15 cellular contexts compared by ENCODE assay signal in the genomic region with DNA sequence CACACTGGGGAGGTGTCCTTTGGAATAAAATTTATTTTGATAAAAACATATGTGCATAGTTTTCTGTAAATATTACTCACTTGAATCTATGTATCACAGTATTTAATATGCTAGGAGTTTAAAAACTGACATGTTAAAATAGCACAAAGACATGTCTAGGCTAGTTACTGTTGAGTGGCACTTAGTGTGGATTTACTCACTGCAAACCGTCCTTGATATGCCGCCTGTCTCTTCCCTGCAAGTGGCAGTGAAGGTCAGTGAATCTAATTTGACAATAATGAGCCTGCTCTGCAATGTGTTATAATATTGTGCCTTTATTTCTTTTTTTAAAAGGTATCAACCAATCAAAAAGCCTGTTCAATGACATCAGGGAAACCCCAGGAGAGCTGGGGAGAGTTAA.
DNase-seq lines count a peak whose midpoint lies in the region; ATAC-seq, FAIRE-seq and TF ChIP-seq lines count a peak whose summit lies in the region.
"Had no signal": no experiment of that assay in that cellular context is flagged by ENCODE, and none has a peak within 500 bp of the region (broad histone marks: within the 10 kb centered on the region; RNA-seq: fewer than 3 reads in every experiment).

No MANE protein-coding gene starts in this region.

- H3K79me2 ChIP-seq in keratinocyte (ENCODE audit: control insufficient read depth, insufficient read depth, low read length), result no peaks in the 10 kb centered on the region

- ATAC-seq in HG03196 (IDR thresholded peaks at IDR 0.05; ENCODE audit: unreplicated experiment), result no peak
- ATAC-seq: left lobe of liver; stimulated activated naive CD8-positive, alpha-beta T cell treated with anti-CD3 and anti-CD28 coated beads, Interleukin-15, amount 100 ng/mL, for 72 hours had no signal

- H3K4me3 ChIP-seq in keratinocyte (ENCODE audit: control insufficient read depth in 2 of 3, extremely low read depth in 1 of 3, insufficient read depth in 2 of 3, low read depth in 1 of 3, low read length in 3 of 3), result no peak overlapping the region
- H3K4me3 ChIP-seq: esophagus squamous epithelium, SJCRH30 had no signal

- DNase-seq in NCI-H146 (lab: John Stamatoyannopoulos, UW) (peak; percentile 53), NCI-H146 treated with DMSO at 0.1 percent for 48 hours (lab: John Stamatoyannopoulos, UW; ENCODE audit: unreplicated experiment) (no peak), NCI-H1436 treated with DMSO at 0.1 percent for 48 hours (lab: John Stamatoyannopoulos, UW) (peak; percentile 79), NCI-H774 (lab: John Stamatoyannopoulos, UW) (peak; percentile 10), keratinocyte (ENCODE audit: low read depth, low spot score) (peak; percentile 9), MV-4-11 (lab: John Stamatoyannopoulos, UW) (no peak), cerebellar cortex (ENCODE audit: low spot score) (no peak)
- DNase-seq: activated CD4-positive, alpha-beta T cell treated with anti-CD3 and anti-CD28 coated beads for 1 hour; esophagus squamous epithelium; SJCRH30; stimulated activated CD4-positive, alpha-beta T cell treated with anti-CD3 and anti-CD28 coated beads, Interleukin-1b, Interleukin-23, amount 100 ng/mL, for 48 hours; stimulated activated naive CD8-positive, alpha-beta T cell treated with anti-CD3 and anti-CD28 coated beads, Interleukin-15, amount 100 ng/mL, for 72 hours had no signal

- no peaks in the 10 kb centered on the region for H4K20me1 ChIP-seq in keratinocyte (ENCODE audit: control insufficient read depth, extremely low read depth, insufficient read depth, low read length)

- TF ChIP-seq CTCF in keratinocyte (optimal IDR thresholded peaks at IDR 0.05 in 1 of 3, IDR thresholded peaks at IDR 0.05 in 1 of 3, conservative IDR thresholded peaks at IDR 0.05 in 1 of 3; ENCODE audit: extremely low read depth in 1 of 3, insufficient read depth in 2 of 3, low read length in 3 of 3), result no peak

- no peaks in the 10 kb centered on the region for H3K27me3 ChIP-seq in keratinocyte (ENCODE audit: control insufficient read depth, extremely low read depth, insufficient read depth, low read length)
- H3K27me3 ChIP-seq: esophagus squamous epithelium, SJCRH30 had no signal

- dilution Hi-C loops in keratinocyte (cut with MboI; ENCODE audit: extremely low pct_ligation_motif_present, low sequenced_read_pairs), result no loop called here

- H3K27ac ChIP-seq in keratinocyte (ENCODE audit: control insufficient read depth, insufficient read depth, low read length), result no peak overlapping the region
- H3K27ac ChIP-seq: esophagus squamous epithelium, SJCRH30 had no signal

- peak; percentile 23 for FAIRE-seq in keratinocyte (lab: Jason Lieb, UNC)
- FAIRE-seq: A204.1 had no signal

- no peak overlapping the region for H2AFZ ChIP-seq in keratinocyte (ENCODE audit: control insufficient read depth, low read length)

- H3K9ac ChIP-seq in keratinocyte (ENCODE audit: control insufficient read depth, extremely low read depth, insufficient read depth, low read length), result no peak overlapping the region

- no peaks in the 10 kb centered on the region for H3K4me1 ChIP-seq in keratinocyte (ENCODE audit: control insufficient read depth, extremely low read depth, insufficient read depth, low read length)
- H3K4me1 ChIP-seq: SJCRH30 had no signal

- no peaks in the 10 kb centered on the region for H3K9me1 ChIP-seq in keratinocyte (ENCODE audit: control insufficient read depth, extremely low read depth, insufficient read depth, low read length)

- H3K36me3 ChIP-seq in keratinocyte (ENCODE audit: control insufficient read depth in 2 of 2, extremely low read depth in 1 of 2, insufficient read depth in 2 of 2, low read length in 2 of 2), result no peaks in the 10 kb centered on the region
- H3K36me3 ChIP-seq: esophagus squamous epithelium, SJCRH30 had no signal

- no peak overlapping the region for H3K4me2 ChIP-seq in keratinocyte (ENCODE audit: control insufficient read depth, extremely low read depth, insufficient read depth, low read depth, low read length)

- H3K9me3 ChIP-seq in keratinocyte (ENCODE audit: control insufficient read depth, low read depth, low read length), result no peaks in the 10 kb centered on the region
- H3K9me3 ChIP-seq: esophagus squamous epithelium, SJCRH30 had no signal

Comparison
In these comparisons a context has a peak if more than half of its experiments do, and no peak if none do; other contexts are left out.
1. DNase-seq: peak in NCI-H146 (single experiment), NCI-H1436 treated with DMSO at 0.1 percent for 48 hours (single experiment), NCI-H774 (single experiment) and keratinocyte (single experiment); none in NCI-H146 treated with DMSO at 0.1 percent for 48 hours (single experiment), MV-4-11 (single experiment) and cerebellar cortex (single experiment).